ENCODE assay signal across 1 cellular context in the genomic region with DNA sequence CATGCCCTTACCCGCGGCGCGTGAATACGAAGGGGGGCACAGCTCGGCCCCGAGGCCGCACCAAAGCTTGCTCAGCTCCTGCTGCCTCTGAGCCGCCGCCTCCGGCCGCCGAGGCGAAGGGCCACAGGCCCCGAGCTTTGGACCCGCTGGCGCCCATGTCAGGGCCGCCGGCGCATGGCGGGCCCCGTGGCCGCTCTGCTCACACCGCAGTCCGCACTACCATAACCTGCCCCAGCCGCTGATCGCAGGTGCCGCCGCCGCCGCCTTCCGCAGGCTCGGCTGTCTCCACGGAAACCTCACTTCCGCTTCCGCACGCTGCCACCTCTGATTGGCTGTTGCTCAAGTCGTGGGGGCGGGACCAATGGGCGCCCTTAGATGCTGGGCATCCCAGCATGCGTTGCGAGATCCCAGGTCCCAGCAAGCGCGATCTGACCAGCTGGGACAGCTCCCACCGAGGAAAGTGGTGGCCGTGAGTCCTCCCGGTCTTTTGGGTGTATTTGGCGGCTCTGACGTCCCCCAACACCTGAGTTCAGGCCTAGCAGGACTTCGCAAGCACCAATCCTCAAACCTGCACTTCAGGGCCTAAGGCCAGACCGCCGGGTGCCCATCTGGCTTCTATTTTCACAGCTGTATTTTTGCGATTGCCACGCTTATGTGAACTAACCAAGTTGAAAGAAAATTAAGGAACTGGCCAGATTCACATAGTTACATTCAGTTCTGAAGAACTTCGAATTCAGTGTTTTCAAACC.
TF ChIP-seq lines count a peak whose summit lies in the region.

A gene with protein sequence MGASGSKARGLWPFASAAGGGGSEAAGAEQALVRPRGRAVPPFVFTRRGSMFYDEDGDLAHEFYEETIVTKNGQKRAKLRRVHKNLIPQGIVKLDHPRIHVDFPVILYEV (minus strand): TSS at position 281 of the 749 bp plus-strand sequence. CDS start 124 bp downstream, at position 157.

TF ChIP-seq in HepG2, 621 proteins besides CTCF, POLR2A, EP300 and RAD21 (continued from another document and continues in another):
- TF ChIP-seq, protein P1, sequence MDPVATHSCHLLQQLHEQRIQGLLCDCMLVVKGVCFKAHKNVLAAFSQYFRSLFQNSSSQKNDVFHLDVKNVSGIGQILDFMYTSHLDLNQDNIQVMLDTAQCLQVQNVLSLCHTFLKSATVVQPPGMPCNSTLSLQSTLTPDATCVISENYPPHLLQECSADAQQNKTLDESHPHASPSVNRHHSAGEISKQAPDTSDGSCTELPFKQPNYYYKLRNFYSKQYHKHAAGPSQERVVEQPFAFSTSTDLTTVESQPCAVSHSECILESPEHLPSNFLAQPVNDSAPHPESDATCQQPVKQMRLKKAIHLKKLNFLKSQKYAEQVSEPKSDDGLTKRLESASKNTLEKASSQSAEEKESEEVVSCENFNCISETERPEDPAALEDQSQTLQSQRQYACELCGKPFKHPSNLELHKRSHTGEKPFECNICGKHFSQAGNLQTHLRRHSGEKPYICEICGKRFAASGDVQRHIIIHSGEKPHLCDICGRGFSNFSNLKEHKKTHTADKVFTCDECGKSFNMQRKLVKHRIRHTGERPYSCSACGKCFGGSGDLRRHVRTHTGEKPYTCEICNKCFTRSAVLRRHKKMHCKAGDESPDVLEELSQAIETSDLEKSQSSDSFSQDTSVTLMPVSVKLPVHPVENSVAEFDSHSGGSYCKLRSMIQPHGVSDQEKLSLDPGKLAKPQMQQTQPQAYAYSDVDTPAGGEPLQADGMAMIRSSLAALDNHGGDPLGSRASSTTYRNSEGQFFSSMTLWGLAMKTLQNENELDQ (CRISPR knock-in tag; IDR thresholded peaks at IDR 0.05; ENCODE audit: borderline replicate concordance): no peak
- TF ChIP-seq, protein P2, sequence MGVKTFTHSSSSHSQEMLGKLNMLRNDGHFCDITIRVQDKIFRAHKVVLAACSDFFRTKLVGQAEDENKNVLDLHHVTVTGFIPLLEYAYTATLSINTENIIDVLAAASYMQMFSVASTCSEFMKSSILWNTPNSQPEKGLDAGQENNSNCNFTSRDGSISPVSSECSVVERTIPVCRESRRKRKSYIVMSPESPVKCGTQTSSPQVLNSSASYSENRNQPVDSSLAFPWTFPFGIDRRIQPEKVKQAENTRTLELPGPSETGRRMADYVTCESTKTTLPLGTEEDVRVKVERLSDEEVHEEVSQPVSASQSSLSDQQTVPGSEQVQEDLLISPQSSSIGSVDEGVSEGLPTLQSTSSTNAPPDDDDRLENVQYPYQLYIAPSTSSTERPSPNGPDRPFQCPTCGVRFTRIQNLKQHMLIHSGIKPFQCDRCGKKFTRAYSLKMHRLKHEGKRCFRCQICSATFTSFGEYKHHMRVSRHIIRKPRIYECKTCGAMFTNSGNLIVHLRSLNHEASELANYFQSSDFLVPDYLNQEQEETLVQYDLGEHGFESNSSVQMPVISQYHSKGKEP (CRISPR knock-in tag; IDR thresholded peaks at IDR 0.05): no peak
- TF ChIP-seq ZNF143 (CRISPR knock-in tag; IDR thresholded peaks at IDR 0.05): peak; percentile 92
- TF ChIP-seq HCFC1 (IDR thresholded peaks at IDR 0.05; ENCODE audit: low read depth, low read length): peak; percentile 52; the same call in 1 of the 2 replicates
- TF ChIP-seq, protein P3, sequence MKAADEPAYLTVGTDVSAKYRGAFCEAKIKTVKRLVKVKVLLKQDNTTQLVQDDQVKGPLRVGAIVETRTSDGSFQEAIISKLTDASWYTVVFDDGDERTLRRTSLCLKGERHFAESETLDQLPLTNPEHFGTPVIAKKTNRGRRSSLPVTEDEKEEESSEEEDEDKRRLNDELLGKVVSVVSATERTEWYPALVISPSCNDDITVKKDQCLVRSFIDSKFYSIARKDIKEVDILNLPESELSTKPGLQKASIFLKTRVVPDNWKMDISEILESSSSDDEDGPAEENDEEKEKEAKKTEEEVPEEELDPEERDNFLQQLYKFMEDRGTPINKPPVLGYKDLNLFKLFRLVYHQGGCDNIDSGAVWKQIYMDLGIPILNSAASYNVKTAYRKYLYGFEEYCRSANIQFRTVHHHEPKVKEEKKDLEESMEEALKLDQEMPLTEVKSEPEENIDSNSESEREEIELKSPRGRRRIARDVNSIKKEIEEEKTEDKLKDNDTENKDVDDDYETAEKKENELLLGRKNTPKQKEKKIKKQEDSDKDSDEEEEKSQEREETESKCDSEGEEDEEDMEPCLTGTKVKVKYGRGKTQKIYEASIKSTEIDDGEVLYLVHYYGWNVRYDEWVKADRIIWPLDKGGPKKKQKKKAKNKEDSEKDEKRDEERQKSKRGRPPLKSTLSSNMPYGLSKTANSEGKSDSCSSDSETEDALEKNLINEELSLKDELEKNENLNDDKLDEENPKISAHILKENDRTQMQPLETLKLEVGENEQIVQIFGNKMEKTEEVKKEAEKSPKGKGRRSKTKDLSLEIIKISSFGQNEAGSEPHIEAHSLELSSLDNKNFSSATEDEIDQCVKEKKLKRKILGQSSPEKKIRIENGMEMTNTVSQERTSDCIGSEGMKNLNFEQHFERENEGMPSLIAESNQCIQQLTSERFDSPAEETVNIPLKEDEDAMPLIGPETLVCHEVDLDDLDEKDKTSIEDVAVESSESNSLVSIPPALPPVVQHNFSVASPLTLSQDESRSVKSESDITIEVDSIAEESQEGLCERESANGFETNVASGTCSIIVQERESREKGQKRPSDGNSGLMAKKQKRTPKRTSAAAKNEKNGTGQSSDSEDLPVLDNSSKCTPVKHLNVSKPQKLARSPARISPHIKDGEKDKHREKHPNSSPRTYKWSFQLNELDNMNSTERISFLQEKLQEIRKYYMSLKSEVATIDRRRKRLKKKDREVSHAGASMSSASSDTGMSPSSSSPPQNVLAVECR (CRISPR knock-in tag; IDR thresholded peaks at IDR 0.05; ENCODE audit: borderline replicate concordance): peak; percentile 94
- no peak for TF ChIP-seq NFRKB (IDR thresholded peaks at IDR 0.05)
- no peak for TF ChIP-seq ZNF12 (CRISPR knock-in tag; IDR thresholded peaks at IDR 0.05)
- TF ChIP-seq ARNT2 (CRISPR knock-in tag; IDR thresholded peaks at IDR 0.05; ENCODE audit: low read depth): 0 out of 2 replicates have a peak, but pooled peaks have one; percentile 39
- no peak for TF ChIP-seq ZNF430 (CRISPR knock-in tag; IDR thresholded peaks at IDR 0.05)
- TF ChIP-seq NR1H2 (CRISPR knock-in tag; IDR thresholded peaks at IDR 0.05; ENCODE audit: borderline replicate concordance, low read depth): no peak
- peak; percentile 92 for TF ChIP-seq PHF20 (CRISPR knock-in tag; IDR thresholded peaks at IDR 0.05)
- peak; percentile 76; the same call in 1 of the 2 replicates for TF ChIP-seq TBX2 (CRISPR knock-in tag; IDR thresholded peaks at IDR 0.05; ENCODE audit: borderline replicate concordance)
- TF ChIP-seq, protein P4, sequence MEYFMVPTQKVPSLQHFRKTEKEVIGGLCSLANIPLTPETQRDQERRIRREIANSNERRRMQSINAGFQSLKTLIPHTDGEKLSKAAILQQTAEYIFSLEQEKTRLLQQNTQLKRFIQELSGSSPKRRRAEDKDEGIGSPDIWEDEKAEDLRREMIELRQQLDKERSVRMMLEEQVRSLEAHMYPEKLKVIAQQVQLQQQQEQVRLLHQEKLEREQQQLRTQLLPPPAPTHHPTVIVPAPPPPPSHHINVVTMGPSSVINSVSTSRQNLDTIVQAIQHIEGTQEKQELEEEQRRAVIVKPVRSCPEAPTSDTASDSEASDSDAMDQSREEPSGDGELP (IDR thresholded peaks at IDR 0.05; ENCODE audit: borderline replicate concordance, low read depth): peak; percentile 92
- peak; percentile 31; the same call in 1 of the 2 replicates for TF ChIP-seq FOSL2 (CRISPR knock-in tag; IDR thresholded peaks at IDR 0.05)
- TF ChIP-seq, protein P5, sequence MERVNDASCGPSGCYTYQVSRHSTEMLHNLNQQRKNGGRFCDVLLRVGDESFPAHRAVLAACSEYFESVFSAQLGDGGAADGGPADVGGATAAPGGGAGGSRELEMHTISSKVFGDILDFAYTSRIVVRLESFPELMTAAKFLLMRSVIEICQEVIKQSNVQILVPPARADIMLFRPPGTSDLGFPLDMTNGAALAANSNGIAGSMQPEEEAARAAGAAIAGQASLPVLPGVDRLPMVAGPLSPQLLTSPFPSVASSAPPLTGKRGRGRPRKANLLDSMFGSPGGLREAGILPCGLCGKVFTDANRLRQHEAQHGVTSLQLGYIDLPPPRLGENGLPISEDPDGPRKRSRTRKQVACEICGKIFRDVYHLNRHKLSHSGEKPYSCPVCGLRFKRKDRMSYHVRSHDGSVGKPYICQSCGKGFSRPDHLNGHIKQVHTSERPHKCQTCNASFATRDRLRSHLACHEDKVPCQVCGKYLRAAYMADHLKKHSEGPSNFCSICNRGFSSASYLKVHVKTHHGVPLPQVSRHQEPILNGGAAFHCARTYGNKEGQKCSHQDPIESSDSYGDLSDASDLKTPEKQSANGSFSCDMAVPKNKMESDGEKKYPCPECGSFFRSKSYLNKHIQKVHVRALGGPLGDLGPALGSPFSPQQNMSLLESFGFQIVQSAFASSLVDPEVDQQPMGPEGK (CRISPR knock-in tag; IDR thresholded peaks at IDR 0.05): 0 out of 2 replicates have a peak, but pooled peaks have one; percentile 9
- TF ChIP-seq SP2 (CRISPR knock-in tag; IDR thresholded peaks at IDR 0.05): peak; percentile 91
- TF ChIP-seq, protein P6, sequence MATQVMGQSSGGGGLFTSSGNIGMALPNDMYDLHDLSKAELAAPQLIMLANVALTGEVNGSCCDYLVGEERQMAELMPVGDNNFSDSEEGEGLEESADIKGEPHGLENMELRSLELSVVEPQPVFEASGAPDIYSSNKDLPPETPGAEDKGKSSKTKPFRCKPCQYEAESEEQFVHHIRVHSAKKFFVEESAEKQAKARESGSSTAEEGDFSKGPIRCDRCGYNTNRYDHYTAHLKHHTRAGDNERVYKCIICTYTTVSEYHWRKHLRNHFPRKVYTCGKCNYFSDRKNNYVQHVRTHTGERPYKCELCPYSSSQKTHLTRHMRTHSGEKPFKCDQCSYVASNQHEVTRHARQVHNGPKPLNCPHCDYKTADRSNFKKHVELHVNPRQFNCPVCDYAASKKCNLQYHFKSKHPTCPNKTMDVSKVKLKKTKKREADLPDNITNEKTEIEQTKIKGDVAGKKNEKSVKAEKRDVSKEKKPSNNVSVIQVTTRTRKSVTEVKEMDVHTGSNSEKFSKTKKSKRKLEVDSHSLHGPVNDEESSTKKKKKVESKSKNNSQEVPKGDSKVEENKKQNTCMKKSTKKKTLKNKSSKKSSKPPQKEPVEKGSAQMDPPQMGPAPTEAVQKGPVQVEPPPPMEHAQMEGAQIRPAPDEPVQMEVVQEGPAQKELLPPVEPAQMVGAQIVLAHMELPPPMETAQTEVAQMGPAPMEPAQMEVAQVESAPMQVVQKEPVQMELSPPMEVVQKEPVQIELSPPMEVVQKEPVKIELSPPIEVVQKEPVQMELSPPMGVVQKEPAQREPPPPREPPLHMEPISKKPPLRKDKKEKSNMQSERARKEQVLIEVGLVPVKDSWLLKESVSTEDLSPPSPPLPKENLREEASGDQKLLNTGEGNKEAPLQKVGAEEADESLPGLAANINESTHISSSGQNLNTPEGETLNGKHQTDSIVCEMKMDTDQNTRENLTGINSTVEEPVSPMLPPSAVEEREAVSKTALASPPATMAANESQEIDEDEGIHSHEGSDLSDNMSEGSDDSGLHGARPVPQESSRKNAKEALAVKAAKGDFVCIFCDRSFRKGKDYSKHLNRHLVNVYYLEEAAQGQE (IDR thresholded peaks at IDR 0.05; ENCODE audit: borderline replicate concordance in 1 of 2, low read depth in 1 of 2, low read length in 2 of 2): peak in 1 of 2 experiments; percentile 50; a peak in 1 of 4 replicates
- TF ChIP-seq ZNF550 (CRISPR knock-in tag; IDR thresholded peaks at IDR 0.05; ENCODE audit: borderline replicate concordance): no peak
- peak; percentile 91; the same call in 1 of the 2 replicates for TF ChIP-seq KMT2A (CRISPR knock-in tag; IDR thresholded peaks at IDR 0.05)
- TF ChIP-seq, protein P7, sequence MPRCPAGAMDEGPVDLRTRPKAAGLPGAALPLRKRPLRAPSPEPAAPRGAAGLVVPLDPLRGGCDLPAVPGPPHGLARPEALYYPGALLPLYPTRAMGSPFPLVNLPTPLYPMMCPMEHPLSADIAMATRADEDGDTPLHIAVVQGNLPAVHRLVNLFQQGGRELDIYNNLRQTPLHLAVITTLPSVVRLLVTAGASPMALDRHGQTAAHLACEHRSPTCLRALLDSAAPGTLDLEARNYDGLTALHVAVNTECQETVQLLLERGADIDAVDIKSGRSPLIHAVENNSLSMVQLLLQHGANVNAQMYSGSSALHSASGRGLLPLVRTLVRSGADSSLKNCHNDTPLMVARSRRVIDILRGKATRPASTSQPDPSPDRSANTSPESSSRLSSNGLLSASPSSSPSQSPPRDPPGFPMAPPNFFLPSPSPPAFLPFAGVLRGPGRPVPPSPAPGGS (CRISPR knock-in tag; IDR thresholded peaks at IDR 0.05): 0 out of 2 replicates have a peak, but pooled peaks have one; percentile 73
- TF ChIP-seq, protein P8, sequence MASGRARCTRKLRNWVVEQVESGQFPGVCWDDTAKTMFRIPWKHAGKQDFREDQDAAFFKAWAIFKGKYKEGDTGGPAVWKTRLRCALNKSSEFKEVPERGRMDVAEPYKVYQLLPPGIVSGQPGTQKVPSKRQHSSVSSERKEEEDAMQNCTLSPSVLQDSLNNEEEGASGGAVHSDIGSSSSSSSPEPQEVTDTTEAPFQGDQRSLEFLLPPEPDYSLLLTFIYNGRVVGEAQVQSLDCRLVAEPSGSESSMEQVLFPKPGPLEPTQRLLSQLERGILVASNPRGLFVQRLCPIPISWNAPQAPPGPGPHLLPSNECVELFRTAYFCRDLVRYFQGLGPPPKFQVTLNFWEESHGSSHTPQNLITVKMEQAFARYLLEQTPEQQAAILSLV (CRISPR knock-in tag; IDR thresholded peaks at IDR 0.05; ENCODE audit: borderline replicate concordance): 0 out of 2 replicates have a peak, but pooled peaks have one; percentile 52
- TF ChIP-seq, protein P9, sequence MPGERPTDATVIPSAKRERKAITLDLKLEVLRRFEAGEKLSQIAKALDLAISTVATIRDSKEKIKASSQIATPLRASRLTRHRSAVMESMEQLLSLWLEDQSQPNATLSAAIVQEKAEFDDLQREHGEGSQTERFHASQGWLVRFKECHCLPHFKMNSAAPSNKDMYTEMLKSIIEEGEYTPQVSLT (CRISPR knock-in tag; IDR thresholded peaks at IDR 0.05; ENCODE audit: borderline replicate concordance, low read depth): no peak
- TF ChIP-seq ZNF224 (CRISPR knock-in tag; IDR thresholded peaks at IDR 0.05): no peak
- peak; percentile 54; the same call in 1 of the 2 replicates for TF ChIP-seq MEIS2 (CRISPR knock-in tag; IDR thresholded peaks at IDR 0.05)
- TF ChIP-seq ZNF383 (CRISPR knock-in tag; IDR thresholded peaks at IDR 0.05; ENCODE audit: borderline replicate concordance): no peak
- no peak; the same call in 1 of the 2 replicates for TF ChIP-seq YEATS4 (CRISPR knock-in tag; IDR thresholded peaks at IDR 0.05; ENCODE audit: borderline replicate concordance)
- TF ChIP-seq GATAD1 (CRISPR knock-in tag; IDR thresholded peaks at IDR 0.05): peak; percentile 97
- peak; percentile 82; the same call in 1 of the 2 replicates for TF ChIP-seq ZNF766 (CRISPR knock-in tag; IDR thresholded peaks at IDR 0.05; ENCODE audit: borderline replicate concordance)
- TF ChIP-seq, protein P10, sequence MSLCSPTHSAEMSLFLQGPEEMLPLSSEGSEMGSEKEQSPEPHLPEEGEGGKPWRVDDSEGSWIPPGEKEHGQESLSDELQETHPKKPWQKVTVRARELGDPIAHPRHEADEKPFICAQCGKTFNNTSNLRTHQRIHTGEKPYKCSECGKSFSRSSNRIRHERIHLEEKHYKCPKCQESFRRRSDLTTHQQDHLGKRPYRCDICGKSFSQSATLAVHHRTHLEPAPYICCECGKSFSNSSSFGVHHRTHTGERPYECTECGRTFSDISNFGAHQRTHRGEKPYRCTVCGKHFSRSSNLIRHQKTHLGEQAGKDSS (CRISPR knock-in tag; IDR thresholded peaks at IDR 0.05; ENCODE audit: borderline replicate concordance, low read depth): 0 out of 2 replicates have a peak, but pooled peaks have one; percentile 57
- TF ChIP-seq MTA1 (CRISPR knock-in tag; IDR thresholded peaks at IDR 0.05; ENCODE audit: borderline replicate concordance): peak; percentile 59; the same call in 1 of the 2 replicates
